8 cellular contexts compared by ENCODE assay signal in genomic region chr4:82721819-82722423, GRCh38.
DNase-seq lines count a peak whose midpoint lies in the region; ATAC-seq and TF ChIP-seq lines count a peak whose summit lies in the region.

No MANE protein-coding gene starts in this region.

- no peaks in the 10 kb centered on the region for H3K9me3 Mint-ChIP-seq in natural killer cell

- WGBS in mesenchymal stem cell, result 80% methylated on average over 1 of the region's 2 CpGs

- peaks cover 15% of the 10 kb centered on the region for H3K79me1 ChIP-seq in mesenchymal stem cell (replicated peaks; ENCODE audit: low read length, poor library complexity, severe bottlenecking)

- no peak overlapping the region for H2BK12ac ChIP-seq in mesenchymal stem cell (ENCODE audit: low read length in 2 of 2)

- no peak overlapping the region for H2BK5ac ChIP-seq in mesenchymal stem cell (ENCODE audit: low read depth, low read length, poor library complexity, severe bottlenecking)

- H3K27me3 Mint-ChIP-seq in natural killer cell (ENCODE audit: low read depth in 2 of 2), result no peaks in the 10 kb centered on the region

- no peak overlapping the region for H3K4me3 Mint-ChIP-seq in natural killer cell

- H4K8ac ChIP-seq in mesenchymal stem cell (ENCODE audit: low read length), result no peak overlapping the region

- no peaks in the 10 kb centered on the region for H3K36me3 ChIP-seq in HAP-1 (replicated peaks)
- H3K36me3 ChIP-seq in OCI-LY1 (ENCODE audit: insufficient read depth, low read length), result no peaks in the 10 kb centered on the region
- H3K36me3 ChIP-seq in mesenchymal stem cell (ENCODE audit: control insufficient read depth in 1 of 2, insufficient read depth in 2 of 2, low read depth in 1 of 2, low read length in 2 of 2), result no peaks in the 10 kb centered on the region

- H3K4me1 Mint-ChIP-seq in natural killer cell, result peaks cover 0 to 15% of the 10 kb centered on the region in 2 donors

- no peaks in the 10 kb centered on the region for H3K79me2 ChIP-seq in OCI-LY1 (ENCODE audit: insufficient read depth, low read length)

- H3K9ac ChIP-seq in OCI-LY1 (ENCODE audit: low read length) (no peak overlapping the region), mesenchymal stem cell (ENCODE audit: low read length) (no peak overlapping the region)

- H4K20me1 ChIP-seq in OCI-LY1 (ENCODE audit: insufficient read depth, low read length), result no peaks in the 10 kb centered on the region

- H3K27ac Mint-ChIP-seq in natural killer cell, result peak overlapping the region in 1 of 2 donors; percentile 44

- no peaks in the 10 kb centered on the region for H3K9me3 ChIP-seq in HAP-1
- H3K9me3 ChIP-seq in OCI-LY1 (ENCODE audit: low read length), result no peaks in the 10 kb centered on the region
- H3K9me3 ChIP-seq in mesenchymal stem cell (ENCODE audit: control insufficient read depth, low read length), result no peaks in the 10 kb centered on the region

- H3K18ac ChIP-seq in mesenchymal stem cell (ENCODE audit: low read depth in 1 of 2, low read length in 2 of 2), result no peak overlapping the region

- no peak overlapping the region for H3K23ac ChIP-seq in mesenchymal stem cell (ENCODE audit: low read length in 2 of 2)

- H3K4me1 ChIP-seq in HAP-1 (no peaks in the 10 kb centered on the region), OCI-LY1 (ENCODE audit: insufficient read depth, low read length, severe bottlenecking) (no peaks in the 10 kb centered on the region), mesenchymal stem cell (ENCODE audit: control insufficient read depth, insufficient read depth, low read depth, low read length) (no peaks in the 10 kb centered on the region)

- no peak overlapping the region for H4K91ac ChIP-seq in mesenchymal stem cell (ENCODE audit: low read length)

- H3F3A ChIP-seq in OCI-LY1 (ENCODE audit: insufficient read depth, low read length), result no peaks in the 10 kb centered on the region

- H3K14ac ChIP-seq in mesenchymal stem cell (ENCODE audit: low read length in 2 of 2), result no peak overlapping the region

- no peak overlapping the region for H3K27ac ChIP-seq in OCI-LY1 (ENCODE audit: low read depth, low read length, poor library complexity, severe bottlenecking)
- peak overlapping the region; percentile 24 for H3K27ac ChIP-seq in caudate nucleus (ENCODE audit: low read depth, low read length)
- H3K27ac ChIP-seq in mesenchymal stem cell (ENCODE audit: low read length, poor library complexity, severe bottlenecking), result no peak overlapping the region

- H3K27me3 ChIP-seq in HAP-1 (ENCODE audit: low read depth), result no peaks in the 10 kb centered on the region
- no peaks in the 10 kb centered on the region for H3K27me3 ChIP-seq in OCI-LY1 (ENCODE audit: insufficient read depth, low read length)
- no peaks in the 10 kb centered on the region for H3K27me3 ChIP-seq in mesenchymal stem cell (ENCODE audit: control insufficient read depth in 1 of 2, insufficient read depth in 1 of 2, low read length in 2 of 2)

- H2AFZ ChIP-seq in OCI-LY1 (ENCODE audit: low read length) (no peak overlapping the region), mesenchymal stem cell (ENCODE audit: low read depth, low read length) (no peak overlapping the region)

- no peak overlapping the region for H2BK120ac ChIP-seq in mesenchymal stem cell (ENCODE audit: low read depth, low read length)

- H2BK15ac ChIP-seq in mesenchymal stem cell (ENCODE audit: low read depth, poor library complexity, severe bottlenecking), result no peak overlapping the region

- H3K4ac ChIP-seq in mesenchymal stem cell (ENCODE audit: low read depth in 1 of 2, low read length in 2 of 2), result no peak overlapping the region

- in situ Hi-C loops in HAP-1 (cut with MboI; ENCODE audit: low sequenced_read_pairs), result no loop called here

- no peaks in the 10 kb centered on the region for H3K9me2 ChIP-seq in OCI-LY1 (ENCODE audit: low read depth, low read length)

- H3K4me2 ChIP-seq in OCI-LY1 (ENCODE audit: low read length), result no peak overlapping the region
- no peak overlapping the region for H3K4me2 ChIP-seq in mesenchymal stem cell (ENCODE audit: low read length, poor library complexity, severe bottlenecking)

- ATAC-seq in natural killer cell, result peak; percentile 72 to 78 (median 74)
- no peak for ATAC-seq in GM19463 (IDR thresholded peaks at IDR 0.05; ENCODE audit: unreplicated experiment)

- intact Hi-C loops in natural killer cell (cut with micrococcal nuclease), result no loop called here

- peak; percentile 50 for DNase-seq in NCI-H82 (lab: John Stamatoyannopoulos, UW)
- DNase-seq in NCI-H82 treated with DMSO at 0.1 percent for 48 hours (lab: John Stamatoyannopoulos, UW; ENCODE audit: unreplicated experiment), result no peak
- peak; percentile 40 to 61 for DNase-seq in HAP-1 (ENCODE audit: low spot score in 2 of 2)
- peak in 33 of 61 donors; percentile 2 to 73 (median 24) for DNase-seq in caudate nucleus (lab: John Stamatoyannopoulos, UW)
- DNase-seq in natural killer cell, result no peak
- no peak for DNase-seq in mesenchymal stem cell

- H2AK5ac ChIP-seq in mesenchymal stem cell (ENCODE audit: low read length, severe bottlenecking), result no peak overlapping the region

- H3K4me3 ChIP-seq in HAP-1 (no peak overlapping the region), OCI-LY1 (ENCODE audit: low read depth, low read length, poor library complexity, severe bottlenecking) (no peak overlapping the region), mesenchymal stem cell (ENCODE audit: insufficient read depth in 1 of 2, low read depth in 1 of 2, low read length in 2 of 2) (no peak overlapping the region)

- TF ChIP-seq CTCF in OCI-LY1 (IDR thresholded peaks at IDR 0.05; ENCODE audit: low read length), result peak; percentile 78
- peak; percentile 18 for TF ChIP-seq CTCF in natural killer cell (IDR thresholded peaks at IDR 0.05)

- H3K36me3 Mint-ChIP-seq in natural killer cell, result no peaks in the 10 kb centered on the region

Comparison
In these comparisons a context has a peak if more than half of its experiments do, and no peak if none do; other contexts are left out.
1. DNase-seq: peak in NCI-H82 (single experiment), HAP-1 (2 of 2) and caudate nucleus (33 of 61); none in NCI-H82 treated with DMSO at 0.1 percent for 48 hours (single experiment), natural killer cell (single experiment) and mesenchymal stem cell (single experiment).